8 cellular contexts compared by ENCODE assay signal in genomic region chr10:70232155-70232858, GRCh38. TPM values are rescaled to one million over a fixed set of nuclear protein-coding genes. Genes with fewer than 3 reads are reported as not detected.
DNase-seq lines count a peak whose midpoint lies in the region; TF ChIP-seq lines count a peak whose summit lies in the region.

No MANE protein-coding gene starts in this region.

- CTCF ChIA-PET in activated CD4-positive, alpha-beta memory T cell treated with anti-CD3 and anti-CD28 coated beads for 36 hours (lab: Charles Lee): interaction anchor here (0.7 to 3.5 kb wide), 14 partner anchors 9 to 147 kb away, joined by 3 to 54 read pairs (median 6); partner anchors contain the start of gene TYSND1

- DNase-seq in GM06990 (ENCODE audit: extremely low read depth, insufficient read length): peak; percentile 44
- DNase-seq in MV-4-11 (lab: John Stamatoyannopoulos, UW): peak; percentile 39
- peak; percentile 72 for DNase-seq in activated CD4-positive, alpha-beta memory T cell treated with anti-CD3 and anti-CD28 coated beads for 36 hours
- no peak for DNase-seq in NCI-H446 (lab: John Stamatoyannopoulos, UW)
- no peak for DNase-seq in medulla oblongata (ENCODE audit: extremely low spot score)

- H3K9me3 ChIP-seq in endocrine pancreas (ENCODE audit: control insufficient read depth, low read length) (no peaks in the 10 kb centered on the region), mononuclear cell (ENCODE audit: low read depth, low read length) (no peaks in the 10 kb centered on the region)

- H3K4me3 ChIP-seq in GM06990 (replicated peaks; ENCODE audit: low read depth, low read length): peak overlapping the region; percentile 90
- H3K4me3 ChIP-seq in endocrine pancreas (ENCODE audit: control insufficient read depth, insufficient read depth, low read length): peak overlapping the region; percentile 90
- peak overlapping the region; percentile 79 for H3K4me3 ChIP-seq in mononuclear cell (ENCODE audit: low read length)

- H3K27me3 ChIP-seq in GM06990 (replicated peaks; ENCODE audit: control insufficient read depth, insufficient read depth, low read length): no peaks in the 10 kb centered on the region
- H3K27me3 ChIP-seq in endocrine pancreas (ENCODE audit: control insufficient read depth, insufficient read depth, low read length): no peaks in the 10 kb centered on the region
- no peaks in the 10 kb centered on the region for H3K27me3 ChIP-seq in mononuclear cell (ENCODE audit: insufficient read depth, low read length)

- POLR2A ChIA-PET in activated CD4-positive, alpha-beta memory T cell treated with anti-CD3 and anti-CD28 coated beads for 36 hours (lab: Charles Lee): interaction anchor here (0.8 to 2.8 kb wide), 15 partner anchors 9 to 424 kb away, joined by 3 to 29 read pairs (median 4); partner anchors contain the start of genes EIF4EBP2, SAR1A and TYSND1

- intact Hi-C loops in activated CD4-positive, alpha-beta memory T cell treated with anti-CD3 and anti-CD28 coated beads for 36 hours (cut with micrococcal nuclease): loop anchor here (2.0 to 5.0 kb wide), 2 partner anchors 150 to 346 kb away; partner anchors contain the start of gene LRRC20

- H3K27ac Mint-ChIP-seq in activated CD4-positive, alpha-beta memory T cell treated with anti-CD3 and anti-CD28 coated beads for 36 hours: peak overlapping the region; percentile 97
- H3K27ac Mint-ChIP-seq in stimulated activated naive CD8-positive, alpha-beta T cell treated with anti-CD3 and anti-CD28 coated beads, Interleukin-15, Interleukin-2, amounts not matched to agents 100 ng/mL and 50 ng/mL, for 24 hours: peak overlapping the region; percentile 83

- peak overlapping the region; percentile 85 for H3K4me3 Mint-ChIP-seq in activated CD4-positive, alpha-beta memory T cell treated with anti-CD3 and anti-CD28 coated beads for 36 hours
- H3K4me3 Mint-ChIP-seq in stimulated activated naive CD8-positive, alpha-beta T cell treated with anti-CD3 and anti-CD28 coated beads, Interleukin-15, Interleukin-2, amounts not matched to agents 100 ng/mL and 50 ng/mL, for 24 hours: peak overlapping the region; percentile 97

- H3K4me1 ChIP-seq in endocrine pancreas (ENCODE audit: control insufficient read depth, insufficient read depth, low read length): peaks cover 15% of the 10 kb centered on the region
- H3K4me1 ChIP-seq in mononuclear cell (ENCODE audit: insufficient read depth, low read length): peaks cover 19% of the 10 kb centered on the region

- H3K9me3 Mint-ChIP-seq in activated CD4-positive, alpha-beta memory T cell treated with anti-CD3 and anti-CD28 coated beads for 36 hours: no peaks in the 10 kb centered on the region
- no peaks in the 10 kb centered on the region for H3K9me3 Mint-ChIP-seq in stimulated activated naive CD8-positive, alpha-beta T cell treated with anti-CD3 and anti-CD28 coated beads, Interleukin-15, Interleukin-2, amounts not matched to agents 100 ng/mL and 50 ng/mL, for 24 hours

- no peaks in the 10 kb centered on the region for H3K27me3 Mint-ChIP-seq in activated CD4-positive, alpha-beta memory T cell treated with anti-CD3 and anti-CD28 coated beads for 36 hours
- no peaks in the 10 kb centered on the region for H3K27me3 Mint-ChIP-seq in stimulated activated naive CD8-positive, alpha-beta T cell treated with anti-CD3 and anti-CD28 coated beads, Interleukin-15, Interleukin-2, amounts not matched to agents 100 ng/mL and 50 ng/mL, for 24 hours

- H3K4me1 Mint-ChIP-seq in activated CD4-positive, alpha-beta memory T cell treated with anti-CD3 and anti-CD28 coated beads for 36 hours (ENCODE audit: low read depth): peaks cover 35% of the 10 kb centered on the region
- peaks cover 50% of the 10 kb centered on the region for H3K4me1 Mint-ChIP-seq in stimulated activated naive CD8-positive, alpha-beta T cell treated with anti-CD3 and anti-CD28 coated beads, Interleukin-15, Interleukin-2, amounts not matched to agents 100 ng/mL and 50 ng/mL, for 24 hours (ENCODE audit: low read depth)

- TF ChIP-seq CTCF in GM06990 (IDR thresholded peaks at IDR 0.05; ENCODE audit: insufficient read depth, low read length, poor library complexity, severe bottlenecking): no peak

- H3K36me3 ChIP-seq in GM06990 (ENCODE audit: control insufficient read depth, insufficient read depth, low read length) (no peaks in the 10 kb centered on the region), endocrine pancreas (ENCODE audit: control insufficient read depth, insufficient read depth, low read length) (no peaks in the 10 kb centered on the region)

- peaks cover 20% of the 10 kb centered on the region for H3K36me3 Mint-ChIP-seq in activated CD4-positive, alpha-beta memory T cell treated with anti-CD3 and anti-CD28 coated beads for 36 hours
- peaks cover 42% of the 10 kb centered on the region for H3K36me3 Mint-ChIP-seq in stimulated activated naive CD8-positive, alpha-beta T cell treated with anti-CD3 and anti-CD28 coated beads, Interleukin-15, Interleukin-2, amounts not matched to agents 100 ng/mL and 50 ng/mL, for 24 hours (ENCODE audit: low read depth)

- H3K9ac ChIP-seq in endocrine pancreas (ENCODE audit: control insufficient read depth, insufficient read depth, low read length): peak overlapping the region; percentile 100

RNA-seq across cellular contexts. Expression of gene PPA1, which starts 0.9 kb away (rescaled TPM):
- 100 to 1,000 TPM; 359 to 368 TPM for total RNA-seq in activated CD4-positive, alpha-beta memory T cell treated with anti-CD3 and anti-CD28 coated beads for 36 hours
- 133 TPM for total RNA-seq in mononuclear cell

RNA-seq across cellular contexts. Expression of gene NPFFR1, which starts 51.5 kb away (rescaled TPM):
- under 1 TPM in 1 of 2 experiments, not detected in 1; 0.02 TPM for total RNA-seq in activated CD4-positive, alpha-beta memory T cell treated with anti-CD3 and anti-CD28 coated beads for 36 hours
- total RNA-seq in mononuclear cell: under 0.01 TPM

Comparison
In these comparisons a context has a peak if more than half of its experiments do, and no peak if none do; other contexts are left out.
1. DNase-seq: peak in GM06990 (single experiment), MV-4-11 (single experiment) and activated CD4-positive, alpha-beta memory T cell treated with anti-CD3 and anti-CD28 coated beads for 36 hours (single experiment); none in NCI-H446 (0 of 2) and medulla oblongata (single experiment).
2. Peak in every context shown above with its lines, with median percentiles within 50 percentile points of each other: H3K4me3 ChIP-seq.